In genomic region chr2:191069606-191070005, GRCh38 we compare ENCODE assay signal across 1 cellular context.
TF ChIP-seq lines count a peak whose summit lies in the region.

No MANE protein-coding gene starts in this region.

TF ChIP-seq in HepG2, 621 proteins besides CTCF, POLR2A, EP300 and RAD21:
- no peak for TF ChIP-seq ZNF101 (CRISPR knock-in tag; IDR thresholded peaks at IDR 0.05; ENCODE audit: borderline replicate concordance, low read depth)
- TF ChIP-seq ZNF740 (CRISPR knock-in tag; IDR thresholded peaks at IDR 0.05) = no peak
- TF ChIP-seq HOXA5 (CRISPR knock-in tag; IDR thresholded peaks at IDR 0.05) = no peak
- no peak for TF ChIP-seq ZNF775 (CRISPR knock-in tag; IDR thresholded peaks at IDR 0.05; ENCODE audit: borderline replicate concordance)
- TF ChIP-seq ZSCAN21 (CRISPR knock-in tag; IDR thresholded peaks at IDR 0.05; ENCODE audit: borderline replicate concordance) = no peak
- TF ChIP-seq, protein P1, sequence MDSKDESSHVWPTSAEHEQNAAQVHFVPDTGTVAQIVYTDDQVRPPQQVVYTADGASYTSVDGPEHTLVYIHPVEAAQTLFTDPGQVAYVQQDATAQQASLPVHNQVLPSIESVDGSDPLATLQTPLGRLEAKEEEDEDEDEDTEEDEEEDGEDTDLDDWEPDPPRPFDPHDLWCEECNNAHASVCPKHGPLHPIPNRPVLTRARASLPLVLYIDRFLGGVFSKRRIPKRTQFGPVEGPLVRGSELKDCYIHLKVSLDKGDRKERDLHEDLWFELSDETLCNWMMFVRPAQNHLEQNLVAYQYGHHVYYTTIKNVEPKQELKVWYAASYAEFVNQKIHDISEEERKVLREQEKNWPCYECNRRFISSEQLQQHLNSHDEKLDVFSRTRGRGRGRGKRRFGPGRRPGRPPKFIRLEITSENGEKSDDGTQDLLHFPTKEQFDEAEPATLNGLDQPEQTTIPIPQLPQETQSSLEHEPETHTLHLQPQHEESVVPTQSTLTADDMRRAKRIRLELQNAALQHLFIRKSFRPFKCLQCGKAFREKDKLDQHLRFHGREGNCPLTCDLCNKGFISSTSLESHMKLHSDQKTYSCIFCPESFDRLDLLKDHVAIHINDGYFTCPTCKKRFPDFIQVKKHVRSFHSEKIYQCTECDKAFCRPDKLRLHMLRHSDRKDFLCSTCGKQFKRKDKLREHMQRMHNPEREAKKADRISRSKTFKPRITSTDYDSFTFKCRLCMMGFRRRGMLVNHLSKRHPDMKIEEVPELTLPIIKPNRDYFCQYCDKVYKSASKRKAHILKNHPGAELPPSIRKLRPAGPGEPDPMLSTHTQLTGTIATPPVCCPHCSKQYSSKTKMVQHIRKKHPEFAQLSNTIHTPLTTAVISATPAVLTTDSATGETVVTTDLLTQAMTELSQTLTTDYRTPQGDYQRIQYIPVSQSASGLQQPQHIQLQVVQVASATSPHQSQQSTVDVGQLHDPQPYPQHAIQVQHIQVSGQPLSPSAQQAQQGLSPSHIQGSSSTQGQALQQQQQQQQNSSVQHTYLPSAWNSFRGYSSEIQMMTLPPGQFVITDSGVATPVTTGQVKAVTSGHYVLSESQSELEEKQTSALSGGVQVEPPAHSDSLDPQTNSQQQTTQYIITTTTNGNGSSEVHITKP (CRISPR knock-in tag; IDR thresholded peaks at IDR 0.05; ENCODE audit: low read depth) = no peak
- TF ChIP-seq IKZF1 (IDR thresholded peaks at IDR 0.05) = no peak
- no peak for TF ChIP-seq NFYC (CRISPR knock-in tag; IDR thresholded peaks at IDR 0.05)
- TF ChIP-seq ESRRA (CRISPR knock-in tag; IDR thresholded peaks at IDR 0.05; ENCODE audit: low read depth) = no peak
- no peak for TF ChIP-seq CENPX (CRISPR knock-in tag; IDR thresholded peaks at IDR 0.05)
- TF ChIP-seq, protein P2, sequence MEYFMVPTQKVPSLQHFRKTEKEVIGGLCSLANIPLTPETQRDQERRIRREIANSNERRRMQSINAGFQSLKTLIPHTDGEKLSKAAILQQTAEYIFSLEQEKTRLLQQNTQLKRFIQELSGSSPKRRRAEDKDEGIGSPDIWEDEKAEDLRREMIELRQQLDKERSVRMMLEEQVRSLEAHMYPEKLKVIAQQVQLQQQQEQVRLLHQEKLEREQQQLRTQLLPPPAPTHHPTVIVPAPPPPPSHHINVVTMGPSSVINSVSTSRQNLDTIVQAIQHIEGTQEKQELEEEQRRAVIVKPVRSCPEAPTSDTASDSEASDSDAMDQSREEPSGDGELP (IDR thresholded peaks at IDR 0.05; ENCODE audit: borderline replicate concordance, low read depth) = no peak
- TF ChIP-seq ZFP82 (CRISPR knock-in tag; IDR thresholded peaks at IDR 0.05; ENCODE audit: borderline replicate concordance) = no peak
